28 cellular contexts compared by ENCODE assay signal in genomic region chr9:117625154-117625553, GRCh38.
"Had no signal": no experiment of that assay in that cellular context is flagged by ENCODE, and none has a peak within 500 bp of the region (broad histone marks: within the 10 kb centered on the region; RNA-seq: fewer than 3 reads in every experiment).

No MANE protein-coding gene starts in this region.

- H3K9me3 ChIP-seq: colonic mucosa, gastrocnemius medialis had no signal

- H3K27ac ChIP-seq: colonic mucosa, coronary artery, dorsolateral prefrontal cortex, epithelial cell of prostate, esophagus muscularis mucosa, esophagus squamous epithelium, foreskin keratinocyte, gastrocnemius medialis, gastroesophageal sphincter, heart left ventricle, heart right ventricle had no signal

- DNase-seq: colonic mucosa; cortex of kidney; dermis blood vessel endothelial cell; dorsolateral prefrontal cortex; effector CD4-positive, alpha-beta T cell; effector CD8-positive, alpha-beta T cell; effector memory CD4-positive, alpha-beta T cell; effector memory CD8-positive, alpha-beta T cell; endodermal cell; erythroblast; esophagus squamous epithelium; foreskin fibroblast; foreskin keratinocyte; foreskin melanocyte; gastrocnemius medialis; glutamatergic neuron; head of caudate nucleus; heart left ventricle; heart right ventricle had no signal

- FAIRE-seq: colon, endometrium, endothelial cell of umbilical vein, frontal cortex had no signal

- H3K27me3 ChIP-seq: colonic mucosa, dorsolateral prefrontal cortex, esophagus muscularis mucosa, esophagus squamous epithelium, foreskin keratinocyte, gastrocnemius medialis, gastroesophageal sphincter, heart left ventricle had no signal

- ATAC-seq: effector memory CD8-positive, alpha-beta T cell; esophagus mucosa; foreskin keratinocyte; gastrocnemius medialis; gastroesophageal sphincter; heart left ventricle; heart right ventricle had no signal

- H3K4me3 ChIP-seq: colonic mucosa, coronary artery, dorsolateral prefrontal cortex, esophagus muscularis mucosa, esophagus squamous epithelium, gastrocnemius medialis, gastroesophageal sphincter, heart left ventricle, heart right ventricle had no signal

- H3K4me1 ChIP-seq: colonic mucosa, esophagus muscularis mucosa, esophagus squamous epithelium, foreskin keratinocyte, gastrocnemius medialis, gastroesophageal sphincter, heart left ventricle, heart right ventricle had no signal

- H3K36me3 ChIP-seq: colonic mucosa, esophagus muscularis mucosa, esophagus squamous epithelium, gastrocnemius medialis, gastroesophageal sphincter, heart left ventricle, heart right ventricle had no signal
